Comparison of ENCODE assay signal across 12 cellular contexts in the genomic region with DNA sequence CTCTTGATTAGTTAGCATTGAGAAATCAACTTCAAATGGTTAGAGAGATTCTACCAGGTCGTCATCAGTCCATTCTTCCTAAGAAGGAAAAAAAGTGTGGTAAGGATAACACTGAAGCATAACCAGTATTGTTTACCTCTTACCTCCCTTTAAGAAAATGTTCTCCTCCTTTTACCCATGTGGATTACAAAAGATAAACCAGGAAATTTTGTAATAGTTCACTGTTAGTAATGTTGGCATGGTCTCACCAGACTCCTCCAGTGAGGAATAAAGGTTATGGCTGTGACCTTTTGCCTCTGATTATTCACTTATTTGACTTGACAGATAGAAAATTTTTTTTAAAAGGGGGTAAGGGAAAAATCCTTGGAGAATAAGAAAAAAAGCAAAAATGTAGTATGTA. TPM values are rescaled to one million over a fixed set of nuclear protein-coding genes. Genes with fewer than 3 reads are reported as not detected.
A peak's percentile ranks its signal among the peaks of the same experiment; 100 is the strongest.
DNase-seq lines count a peak whose midpoint lies in the region; ATAC-seq, FAIRE-seq and TF ChIP-seq lines count a peak whose summit lies in the region.
"Had no signal": no experiment of that assay in that cellular context is flagged by ENCODE, and none has a peak within 500 bp of the region (broad histone marks: within the 10 kb centered on the region; RNA-seq: fewer than 3 reads in every experiment).

No MANE protein-coding gene starts in this region.

- TF ChIP-seq CTCF in endothelial cell of umbilical vein (IDR thresholded peaks at IDR 0.05; ENCODE audit: extremely low read depth in 1 of 2, insufficient read depth in 1 of 2, low read depth in 1 of 2, low read length in 2 of 2) (no peak), mesothelial cell of epicardium (IDR thresholded peaks at IDR 0.05; ENCODE audit: unreplicated experiment) (no peak)

- no peak overlapping the region for H3K4me2 ChIP-seq in endothelial cell of umbilical vein (ENCODE audit: insufficient read depth, low read length)

- no peaks in the 10 kb centered on the region for H3K9me3 Mint-ChIP-seq in mesothelial cell of epicardium

- H3K27me3 ChIP-seq in endothelial cell of umbilical vein (ENCODE audit: control insufficient read depth in 2 of 2, insufficient read depth in 2 of 2, low read length in 2 of 2): no peaks in the 10 kb centered on the region

- H3K36me3 Mint-ChIP-seq in mesothelial cell of epicardium: peaks cover 52% of the 10 kb centered on the region

- peak overlapping the region; percentile 91 for H3K27ac ChIP-seq in endothelial cell of umbilical vein (ENCODE audit: insufficient read depth, low read depth, low read length)

- H3K4me1 Mint-ChIP-seq in mesothelial cell of epicardium: no peaks in the 10 kb centered on the region

- H3K4me1 ChIP-seq in endothelial cell of umbilical vein (ENCODE audit: control insufficient read depth, extremely low read depth, insufficient read depth, low read length): peaks cover 25% of the 10 kb centered on the region

- no peak for TF ChIP-seq POLR2A in endothelial cell of umbilical vein (IDR thresholded peaks at IDR 0.05; ENCODE audit: low read depth, low read length)
- TF ChIP-seq POLR2A in GM12892 (IDR thresholded peaks at IDR 0.05; ENCODE audit: low read depth, low read length): no peak

- no peak overlapping the region for H3K4me3 ChIP-seq in endothelial cell of umbilical vein (replicated peaks in 1 of 3; ENCODE audit: insufficient read depth in 1 of 3, low read depth in 1 of 3, low read length in 3 of 3)

- FAIRE-seq in endothelial cell of umbilical vein (lab: Jason Lieb, UNC) (no peak), GM12892 (lab: Jason Lieb, UNC) (no peak)
- FAIRE-seq: urothelium cell line had no signal

- peaks cover 22% of the 10 kb centered on the region for H3K79me2 ChIP-seq in endothelial cell of umbilical vein (ENCODE audit: control insufficient read depth, insufficient read depth, low read length)

- H2AFZ ChIP-seq in endothelial cell of umbilical vein (ENCODE audit: low read depth, low read length): no peak overlapping the region

- peaks cover 14 to 50% of the 10 kb centered on the region in 2 experiments for H3K36me3 ChIP-seq in endothelial cell of umbilical vein (ENCODE audit: control insufficient read depth in 2 of 2, extremely low read depth in 1 of 2, insufficient read depth in 2 of 2, low read length in 2 of 2)

- intact Hi-C loops in endothelial cell of umbilical vein (cut with micrococcal nuclease): loop anchor here (5.0 kb wide), 1 partner anchor 242 kb away; no protein-coding TSS in a partner anchor

- H4K20me1 ChIP-seq in endothelial cell of umbilical vein (replicated peaks; ENCODE audit: control insufficient read depth, extremely low read depth, insufficient read depth, low read length): no peaks in the 10 kb centered on the region

- CTCF ChIA-PET in endothelial cell of umbilical vein (lab: Charles Lee): interaction anchor here (0.6 to 1.8 kb wide), 3 partner anchors 10 to 324 kb away, joined by 3 to 7 read pairs (median 4); no protein-coding TSS in a partner anchor

- peak; percentile 12 for DNase-seq in AG20443 (ENCODE audit: low spot score)
- DNase-seq in M059J (ENCODE audit: low read depth): peak; percentile 70
- DNase-seq in endothelial cell of umbilical vein (ENCODE audit: low read depth, low spot score): peak; percentile 38
- DNase-seq in mesothelial cell of epicardium (ENCODE audit: low spot score in 2 of 2, unreplicated experiment in 2 of 2): no peak
- no peak for DNase-seq in DMS79 (lab: John Stamatoyannopoulos, UW)
- DNase-seq in GM12892 (ENCODE audit: insufficient read length): no peak
- DNase-seq: head of caudate nucleus, midbrain, NCI-H2227 treated with DMSO at 0.1 percent for 48 hours had no signal

- no TSS peak for BruUV-seq in endothelial cell of umbilical vein (replicated peaks; lab: Mats Ljungman, UMichigan)

- no peaks in the 10 kb centered on the region for H3K9me1 ChIP-seq in endothelial cell of umbilical vein (replicated peaks; ENCODE audit: control insufficient read depth, extremely low read depth, insufficient read depth, low read length)

- peak overlapping the region; percentile 22 for H3K27ac Mint-ChIP-seq in mesothelial cell of epicardium

- H3K4me3 Mint-ChIP-seq in mesothelial cell of epicardium: no peak overlapping the region

- no peak overlapping the region for H3K9ac ChIP-seq in endothelial cell of umbilical vein (replicated peaks; ENCODE audit: extremely low read depth, insufficient read depth, low read length)

- POLR2A ChIA-PET in endothelial cell of umbilical vein (lab: Charles Lee): no interaction called here

- dilution Hi-C loops in endothelial cell of umbilical vein (cut with MboI; ENCODE audit: extremely low pct_ligation_motif_present, low sequenced_read_pairs): no loop called here

- H3K9me3 ChIP-seq in endothelial cell of umbilical vein (replicated peaks; ENCODE audit: control insufficient read depth, insufficient read depth, low read length): no peaks in the 10 kb centered on the region

- no peaks in the 10 kb centered on the region for H3K27me3 Mint-ChIP-seq in mesothelial cell of epicardium (ENCODE audit: low read depth)

- no peak for ATAC-seq in GM19452 (IDR thresholded peaks at IDR 0.05; ENCODE audit: unreplicated experiment)
- ATAC-seq in HG02852 (IDR thresholded peaks at IDR 0.05; ENCODE audit: unreplicated experiment): no peak

TF ChIP-seq in endothelial cell of umbilical vein, 7 proteins besides CTCF, POLR2A, EP300 and RAD21:
- no peak for TF ChIP-seq MYC (IDR thresholded peaks at IDR 0.05; ENCODE audit: low read depth, low read length)
- TF ChIP-seq, protein P1, sequence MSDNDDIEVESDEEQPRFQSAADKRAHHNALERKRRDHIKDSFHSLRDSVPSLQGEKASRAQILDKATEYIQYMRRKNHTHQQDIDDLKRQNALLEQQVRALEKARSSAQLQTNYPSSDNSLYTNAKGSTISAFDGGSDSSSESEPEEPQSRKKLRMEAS (IDR thresholded peaks at IDR 0.05; ENCODE audit: insufficient read depth, insufficient read length): no peak
- no peak for TF ChIP-seq GATA2 (IDR thresholded peaks at IDR 0.05; ENCODE audit: insufficient read depth, insufficient read length, low read depth, low read length)
- no peak for TF ChIP-seq POLR2AphosphoS5 (IDR thresholded peaks at IDR 0.05; ENCODE audit: insufficient read depth, low read depth, low read length)
- TF ChIP-seq FOS (IDR thresholded peaks at IDR 0.05; ENCODE audit: borderline replicate concordance, insufficient read depth, low read length): no peak
- TF ChIP-seq JUN (IDR thresholded peaks at IDR 0.05; ENCODE audit: borderline replicate concordance, insufficient read depth, insufficient read length, low read depth): no peak
- no peak for TF ChIP-seq EZH2 (IDR thresholded peaks at IDR 0.05; ENCODE audit: borderline replicate concordance, low read depth, low read length, severe bottlenecking)

RNA-seq across cellular contexts. Expression of a gene that starts 18.3 kb away (rescaled TPM):
- 88.2 and 115 TPM in 2 replicates for total RNA-seq in M059J (2014; rRNA removed; shearing (Covaris generic))
- 50.6 and 54.1 TPM in 2 replicates for total RNA-seq in endothelial cell of umbilical vein
- 22.1 and 47.9 TPM in 2 replicates for polyA plus RNA-seq in endothelial cell of umbilical vein
- polyA plus RNA-seq in endothelial cell of umbilical vein (2011; cell fraction: cytosol; rRNA removed): 45.8 and 58.1 TPM in 2 replicates
- 62.4 and 80.4 TPM in 2 replicates for polyA plus RNA-seq in endothelial cell of umbilical vein (2011; cell fraction: nucleus; rRNA removed)
- 45.6 and 59.8 TPM in 2 replicates for polyA plus RNA-seq in endothelial cell of umbilical vein (2012)
- polyA minus RNA-seq in endothelial cell of umbilical vein: 73.7 and 94.4 TPM in 2 replicates
- polyA minus RNA-seq in endothelial cell of umbilical vein (2011; cell fraction: cytosol; rRNA and poly(A)+ RNA removed): 37.4 TPM
- polyA minus RNA-seq in endothelial cell of umbilical vein (2011; cell fraction: nucleus; rRNA and poly(A)+ RNA removed): 150 and 193 TPM in 2 replicates
- total RNA-seq in mesothelial cell of epicardium: 35.7 to 41.8 TPM (median 39.9 TPM) in 3 replicates
- 53.0 TPM for polyA plus RNA-seq in GM12892 (2012; ENCODE audit: missing spikeins)

Comparison
In these comparisons a context has a peak if more than half of its experiments do, and no peak if none do; other contexts are left out.
1. DNase-seq: peak in AG20443 (single experiment), M059J (single experiment) and endothelial cell of umbilical vein (single experiment); none in mesothelial cell of epicardium (0 of 2), DMS79 (single experiment) and GM12892 (single experiment).